In genomic region chr9:127980706-127981558, GRCh38 we compare ENCODE assay signal across 1 cellular context.
A peak's percentile ranks its signal among the peaks of the same experiment; 100 is the strongest.
TF ChIP-seq lines count a peak whose summit lies in the region.

TSS of gene EEIG1 (minus strand) at chr9:127980989. CDS start at chr9:127980137, 852 bp downstream.

TF ChIP-seq in K562, 482 proteins besides CTCF, POLR2A, EP300 and RAD21 (continued from another document and continues in another):
- TF ChIP-seq ID3 (CRISPR knock-in tag; IDR thresholded peaks at IDR 0.05) (no peak), ID3 (tag; IDR thresholded peaks at IDR 0.05) (0 out of 2 replicates have a peak, but pooled peaks have one; percentile 19), TBP (optimal IDR thresholded peaks at IDR 0.05; ENCODE audit: low read depth, low read length) (peak; percentile 66), TAF9B (IDR thresholded peaks at IDR 0.05; ENCODE audit: partially characterized antibody) (no peak), ZNF561 (CRISPR knock-in tag; conservative IDR thresholded peaks at IDR 0.05) (no peak), TEAD4 (IDR thresholded peaks at IDR 0.05; ENCODE audit: low read length) (0 out of 2 replicates have a peak, but pooled peaks have one; percentile 24), TEAD4 (CRISPR knock-in tag; IDR thresholded peaks at IDR 0.05; ENCODE audit: borderline replicate concordance) (no peak), SMAD4 (CRISPR knock-in tag; conservative IDR thresholded peaks at IDR 0.05) (0 out of 2 replicates have a peak, but pooled peaks have one; percentile 67), ATF1 (CRISPR knock-in tag; IDR thresholded peaks at IDR 0.05) (no peak), ATF1 (tag; IDR thresholded peaks at IDR 0.05) (0 out of 2 replicates have a peak, but pooled peaks have one; percentile 33), FOSL1 (tag; conservative IDR thresholded peaks at IDR 0.05) (0 out of 2 replicates have a peak, but pooled peaks have one; percentile 14), TSHZ1 (CRISPR knock-in tag; IDR thresholded peaks at IDR 0.05) (no peak), CC2D1A (IDR thresholded peaks at IDR 0.05) (no peak), SAP30 (IDR thresholded peaks at IDR 0.05; ENCODE audit: borderline replicate concordance, insufficient read depth, low read depth, low read length, poor library complexity, severe bottlenecking) (peak; percentile 80), FOS (IDR thresholded peaks at IDR 0.05; ENCODE audit: extremely low read depth, insufficient read length) (peak; percentile 66), ZNF592 (IDR thresholded peaks at IDR 0.05) (peak; percentile 12), SIN3B (IDR thresholded peaks at IDR 0.05; ENCODE audit: low read depth) (peak; percentile 47; the same call in 1 of the 2 replicates), MTA3 (IDR thresholded peaks at IDR 0.05; ENCODE audit: borderline replicate concordance) (peak; percentile 45; the same call in 1 of the 2 replicates), ZBTB7A (IDR thresholded peaks at IDR 0.05; ENCODE audit: borderline replicate concordance, control insufficient read depth, low read depth, low read length) (peak; percentile 84; the same call in 1 of the 2 replicates), MEIS2 (IDR thresholded peaks at IDR 0.05; ENCODE audit: partially characterized antibody) (peak; percentile 20), NFRKB (IDR thresholded peaks at IDR 0.05; ENCODE audit: low read depth) (peak; percentile 49; the same call in 1 of the 2 replicates), PHB (CRISPR knock-in tag; IDR thresholded peaks at IDR 0.05) (no peak), RBM25 (IDR thresholded peaks at IDR 0.05; ENCODE audit: low read depth, low read length, severe bottlenecking) (peak; percentile 98), CREB3 (tag; conservative IDR thresholded peaks at IDR 0.05; ENCODE audit: low read depth) (no peak), ATF4 (CRISPR knock-in tag; IDR thresholded peaks at IDR 0.05) (0 out of 2 replicates have a peak, but pooled peaks have one; percentile 32), ZBTB26 (CRISPR knock-in tag; IDR thresholded peaks at IDR 0.05) (0 out of 2 replicates have a peak, but pooled peaks have one; percentile 60), REST (CRISPR knock-in tag; IDR thresholded peaks at IDR 0.05; ENCODE audit: low read depth) (0 out of 2 replicates have a peak, but pooled peaks have one; percentile 37), NR2C2 (CRISPR knock-in tag; IDR thresholded peaks at IDR 0.05) (no peak), NR2C2 (tag; IDR thresholded peaks at IDR 0.05) (peak; percentile 40; the same call in 1 of the 2 replicates), E2F3 (CRISPR knock-in tag; IDR thresholded peaks at IDR 0.05) (0 out of 2 replicates have a peak, but pooled peaks have one; percentile 34), ZNF586 (CRISPR knock-in tag; conservative IDR thresholded peaks at IDR 0.05) (no peak), RERE (CRISPR knock-in tag; IDR thresholded peaks at IDR 0.05; ENCODE audit: borderline replicate concordance) (no peak), L3MBTL2 (IDR thresholded peaks at IDR 0.05) (peak; percentile 62)
